Comparison of ENCODE assay signal across 8 cellular contexts in the genomic region with DNA sequence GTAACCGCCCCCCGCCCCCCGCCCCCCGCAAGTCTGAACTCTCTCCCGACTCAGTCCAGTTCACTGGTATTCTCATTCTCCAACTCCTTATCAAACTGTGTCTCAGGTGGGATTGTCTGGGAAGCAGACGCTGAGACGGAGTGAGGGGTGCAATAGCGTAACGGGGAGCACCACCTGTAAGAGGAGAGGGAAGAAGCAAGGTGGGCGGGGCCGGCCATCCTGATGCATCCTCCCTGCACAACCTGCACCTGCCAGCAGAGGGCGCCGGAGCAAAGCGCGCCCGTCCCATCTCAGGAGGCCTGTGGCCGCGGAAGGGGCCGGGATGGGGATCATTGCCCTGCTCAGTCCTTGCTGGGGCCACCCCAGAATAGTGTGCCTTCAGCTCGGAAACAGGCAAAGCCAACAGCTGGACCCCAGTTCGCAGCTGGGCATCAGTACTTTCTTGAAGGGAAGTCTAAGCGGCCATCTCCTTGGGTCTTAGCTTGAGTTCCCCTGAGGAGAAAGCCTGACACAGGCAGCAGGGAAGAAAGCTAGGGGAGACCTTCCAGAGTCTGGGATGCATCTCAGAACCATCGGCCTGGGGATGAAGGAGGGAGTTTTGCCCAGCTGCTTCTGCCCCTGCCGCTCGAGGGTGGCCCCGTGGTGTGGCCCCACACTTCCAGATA.
DNase-seq lines count a peak whose midpoint lies in the region; ATAC-seq, FAIRE-seq and TF ChIP-seq lines count a peak whose summit lies in the region.

No MANE protein-coding gene starts in this region.

- H3K36me3 ChIP-seq in K562 (ENCODE audit: control insufficient read depth, insufficient read depth, low read length), result no peaks in the 10 kb centered on the region

- peak; percentile 59 for FAIRE-seq in GM19239 (lab: Jason Lieb, UNC)
- peak; percentile 86 for FAIRE-seq in K562 (lab: Jason Lieb, UNC)

- 8% methylated on average over 21 of the region's 26 CpGs for WGBS in K562 (ENCODE audit: insufficient coverage, low coverage, missing lambda C conversion rate)

- ATAC-seq in K562 (peak; percentile 81), HG03378 (IDR thresholded peaks at IDR 0.05; ENCODE audit: unreplicated experiment) (no peak)

- H3K9me3 ChIP-seq in K562 (replicated peaks; ENCODE audit: control insufficient read depth, insufficient read depth, low read depth, low read length), result no peaks in the 10 kb centered on the region

- no peak for TF ChIP-seq POLR2A in K562 (conservative IDR thresholded peaks at IDR 0.05)

- no peak overlapping the region for H2AFZ ChIP-seq in K562 (ENCODE audit: low read depth, low read length)

- CTCF ChIA-PET in K562 (lab: Yijun Ruan, JAX; ENCODE audit: low intra/inter-chr PET ratio), result interaction anchor here (0.6 to 6.4 kb wide), 3 partner anchors 8 to 1461 kb away, joined by 3 to 57 read pairs (median 4); no protein-coding TSS in a partner anchor

- TF ChIP-seq RAD21 in K562 (CRISPR knock-in tag; conservative IDR thresholded peaks at IDR 0.05 in 1 of 2, IDR thresholded peaks at IDR 0.05 in 1 of 2), result peak in 1 of 2 experiments; percentile 59; a peak in 3 of 4 replicates

- POLR2A ChIA-PET in K562 (lab: Yijun Ruan, JAX), result interaction anchor here (0.6 kb wide), 2 partner anchors 38 to 539 kb away, joined by 3 read pairs; no protein-coding TSS in a partner anchor

- H3K27ac ChIP-seq in K562 (ENCODE audit: extremely low read depth, low read depth, low read length), result no peak overlapping the region

- no peaks in the 10 kb centered on the region for H3K79me2 ChIP-seq in K562 (ENCODE audit: control insufficient read depth, insufficient read depth, low read length)

- TF ChIP-seq EP300 in K562 (IDR thresholded peaks at IDR 0.05; ENCODE audit: low read length), result no peak

- H4K20me1 ChIP-seq in K562 (replicated peaks; ENCODE audit: control insufficient read depth, insufficient read depth, low read length), result peaks cover 34% of the 10 kb centered on the region

- in situ Hi-C loops in K562 (cut with MboI), result loop anchor here (5.0 to 25.0 kb wide), 2 partner anchors 380 to 710 kb away; no protein-coding TSS in a partner anchor

- H3K4me2 ChIP-seq in K562 (ENCODE audit: insufficient read depth, low read length), result no peak overlapping the region

- DNase-seq in AG20443 (ENCODE audit: low spot score), result peak; percentile 76
- DNase-seq in GM19239 (ENCODE audit: insufficient read length, low spot score), result peak; percentile 50
- DNase-seq in LHCN-M2 (ENCODE audit: low read depth), result peak; percentile 29
- DNase-seq in T1000 (lab: John Stamatoyannopoulos, UW), result peak; percentile 67
- DNase-seq in K562 (ENCODE audit: extremely low read depth in 1 of 4, low spot score in 3 of 4), result peak; percentile 80 to 86 (median 86)
- peak; percentile 28 for DNase-seq in kidney glomerular epithelial cell (lab: John Stamatoyannopoulos, UW)
- DNase-seq in stimulated activated CD8-positive, alpha-beta memory T cell treated with anti-CD3 and anti-CD28 coated beads, Interleukin-12 subunit alpha, Interleukin-12 subunit beta, amount 100 ng/mL, for 1 hour (ENCODE audit: low read depth), result peak; percentile 45

- peak; percentile 89 to 95 (median 89) for TF ChIP-seq CTCF in K562 (IDR thresholded peaks at IDR 0.05 in 2 of 3, conservative IDR thresholded peaks at IDR 0.05 in 1 of 3; ENCODE audit: insufficient read depth in 2 of 3, low read depth in 1 of 3, low read length in 3 of 3)

- H3K4me3 ChIP-seq in K562, result no peak overlapping the region

- H3K4me1 ChIP-seq in K562 (replicated peaks in 1 of 2; ENCODE audit: control insufficient read depth in 2 of 2, insufficient read depth in 2 of 2, low read length in 2 of 2), result peaks cover 0 to 17% of the 10 kb centered on the region in 2 experiments; a peak in 2 of 5 replicates

- peaks cover 6 to 52% of the 10 kb centered on the region in 2 experiments; a peak in 3 of 5 replicates for H3K27me3 ChIP-seq in K562 (ENCODE audit: control insufficient read depth in 2 of 2, insufficient read depth in 2 of 2, low read length in 2 of 2)

- intact Hi-C loops in K562 (cut with micrococcal nuclease), result loop anchor here (10.0 kb wide), 1 partner anchor 192 kb away; no protein-coding TSS in a partner anchor

- BruUV-seq in K562 (replicated peaks; lab: Mats Ljungman, UMichigan), result no TSS peak

- H3K9ac ChIP-seq in K562 (ENCODE audit: insufficient read depth in 1 of 2, low read depth in 2 of 2, low read length in 2 of 2), result no peak overlapping the region

- H3K9me1 ChIP-seq in K562 (ENCODE audit: control insufficient read depth, insufficient read depth, low read length), result peaks cover 2% of the 10 kb centered on the region

TF ChIP-seq in K562, 482 proteins besides CTCF, POLR2A, EP300 and RAD21 (continues in another document):
- TF ChIP-seq SMARCA5 (IDR thresholded peaks at IDR 0.05) (no peak), ZNF232 (CRISPR knock-in tag; IDR thresholded peaks at IDR 0.05) (no peak), ZBTB8A (IDR thresholded peaks at IDR 0.05; ENCODE audit: partially characterized antibody) (no peak), POLR3G (IDR thresholded peaks at IDR 0.05; ENCODE audit: extremely low read depth, insufficient read length, insufficient replicate concordance) (no peak), SMC3 (conservative IDR thresholded peaks at IDR 0.05; ENCODE audit: insufficient read depth, low read depth, low read length) (peak; percentile 52), KLF16 (IDR thresholded peaks at IDR 0.05) (peak; percentile 59; the same call in 1 of the 2 replicates), EZH2 (IDR thresholded peaks at IDR 0.05; ENCODE audit: borderline replicate concordance, low read depth, low read length) (no peak), KLF13 (tag; IDR thresholded peaks at IDR 0.05; ENCODE audit: borderline replicate concordance, low read depth) (peak; percentile 89; the same call in 1 of the 2 replicates), XRCC5 (IDR thresholded peaks at IDR 0.05; ENCODE audit: low read depth, low read length) (0 out of 2 replicates have a peak, but pooled peaks have one; percentile 75), CREB1 (IDR thresholded peaks at IDR 0.05) (no peak; the same call in 1 of the 2 replicates), CREB1 (CRISPR knock-in tag; IDR thresholded peaks at IDR 0.05) (0 out of 2 replicates have a peak, but pooled peaks have one; percentile 16), RREB1 (CRISPR knock-in tag; IDR thresholded peaks at IDR 0.05) (0 out of 2 replicates have a peak, but pooled peaks have one; percentile 43), JUND (IDR thresholded peaks at IDR 0.05; ENCODE audit: borderline replicate concordance, low read depth, low read length) (0 out of 2 replicates have a peak, but pooled peaks have one; percentile 13), JUND (tag; IDR thresholded peaks at IDR 0.05; ENCODE audit: borderline replicate concordance, low read depth, low read length) (no peak; the same call in 2 of the 3 replicates), RB1 (IDR thresholded peaks at IDR 0.05; ENCODE audit: low read depth) (peak; percentile 79), CTBP1 (IDR thresholded peaks at IDR 0.05; ENCODE audit: borderline replicate concordance) (peak; percentile 47; the same call in 1 of the 2 replicates), BHLHE40 (IDR thresholded peaks at IDR 0.05; ENCODE audit: low read length) (peak; percentile 80)

Comparison
In these comparisons a context has a peak if more than half of its experiments do, and no peak if none do; other contexts are left out.
1. DNase-seq: peak in every context shown above with its lines; median percentile 86 in K562; 76 in AG20443; 67 in T1000; 50 in GM19239; 45 in stimulated activated CD8-positive, alpha-beta memory T cell treated with anti-CD3 and anti-CD28 coated beads, Interleukin-12 subunit alpha, Interleukin-12 subunit beta, amount 100 ng/mL, for 1 hour; 29 in LHCN-M2; 28 in kidney glomerular epithelial cell.